Comparison of ENCODE assay signal across 2 cellular contexts in the genomic region with DNA sequence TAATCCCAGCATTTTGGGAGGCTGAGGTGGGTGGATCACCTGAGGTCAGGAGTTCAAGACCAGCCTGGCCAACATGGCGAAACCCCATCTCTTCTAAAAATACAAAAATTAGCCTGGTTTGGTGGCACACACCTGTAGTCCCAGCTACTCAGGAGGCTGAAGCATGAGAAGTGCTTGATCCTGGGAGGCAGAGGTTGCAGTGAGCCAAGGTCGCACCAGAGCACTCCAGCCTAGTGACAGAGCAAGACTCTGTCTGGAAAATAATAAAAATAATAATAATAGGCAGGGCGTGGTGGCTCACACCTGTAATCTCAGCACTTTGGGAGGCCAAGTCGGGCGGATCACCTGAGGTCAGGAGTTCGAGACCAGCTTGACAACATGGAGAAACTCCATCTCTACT. TPM values are rescaled to one million over a fixed set of nuclear protein-coding genes. Genes with fewer than 3 reads are reported as not detected.
"Had no signal": no experiment of that assay in that cellular context is flagged by ENCODE, and none has a peak within 500 bp of the region (broad histone marks: within the 10 kb centered on the region; RNA-seq: fewer than 3 reads in every experiment).

No MANE protein-coding gene starts in this region.

RNA-seq across cellular contexts. Expression of a gene that starts 34.6 kb away (rescaled TPM):
- total RNA-seq: mononuclear cell had no signal
- polyA plus RNA-seq: immature natural killer cell had no signal
